In the genomic region with DNA sequence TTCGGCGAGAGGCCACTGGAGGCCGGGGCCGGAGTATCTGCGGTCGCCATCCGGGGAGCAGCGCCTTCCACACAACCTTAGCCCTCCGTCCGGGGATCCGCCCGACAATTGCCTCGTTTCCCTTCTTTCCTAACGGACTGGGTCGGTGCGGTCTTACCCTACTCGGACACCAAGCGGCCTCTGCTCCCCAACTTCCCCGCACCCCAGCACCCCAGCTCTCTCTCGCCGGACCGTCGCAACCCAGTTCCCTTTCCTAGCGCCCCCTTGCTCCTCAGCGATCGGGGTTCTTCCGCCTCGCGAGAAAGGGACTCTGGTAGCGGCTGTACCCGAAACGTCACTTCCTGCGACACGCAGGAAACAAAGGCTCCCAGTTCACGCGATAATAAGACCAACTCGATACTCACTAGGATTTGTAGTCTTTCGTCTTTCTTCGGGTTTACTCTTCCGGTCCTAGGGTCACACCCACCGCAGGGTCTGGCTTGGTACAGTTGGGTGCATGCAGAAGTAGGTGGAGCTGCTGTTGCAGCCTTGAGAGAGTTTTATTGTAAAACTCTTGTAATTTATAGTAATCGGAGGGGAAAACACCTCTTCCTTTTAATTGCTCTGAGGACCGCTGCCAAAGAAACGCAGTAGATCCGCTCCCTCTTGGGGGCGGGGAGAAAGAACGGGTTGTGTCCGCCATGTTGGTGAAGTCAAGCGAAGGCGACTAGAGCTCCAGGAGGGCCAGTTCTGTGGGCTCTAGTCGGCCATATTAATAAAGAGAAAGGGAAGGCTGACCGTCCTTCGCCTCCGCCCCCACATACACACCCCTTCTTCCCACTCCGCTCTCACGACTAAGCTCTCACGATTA, we compare ENCODE assay signal across 8 cellular contexts. TPM values are rescaled to one million over a fixed set of nuclear protein-coding genes. Genes with fewer than 3 reads are reported as not detected.
DNase-seq lines count a peak whose midpoint lies in the region; ATAC-seq and TF ChIP-seq lines count a peak whose summit lies in the region.

Gene THAP2, plus strand, starts transcription at position 741 of the 850 bp plus-strand sequence. CDS start 209 bp downstream, outside the sequence.
Gene ZFC3H1, minus strand, starts transcription at position 288 of the 850 bp plus-strand sequence. Its CDS starts 238 bp downstream, at position 50.

- H3K27ac Mint-ChIP-seq in IgD-negative memory B cell, result peak within 1 kb of the TSS; percentile 91 to 100 (median 93)

- peaks cover 25 to 32% (median 29%) of the 10 kb centered on the region in 3 donors for H3K4me1 Mint-ChIP-seq in IgD-negative memory B cell

- H3K27me3 Mint-ChIP-seq in IgD-negative memory B cell, result no peaks in the 10 kb centered on the region

- no peaks in the 10 kb centered on the region for H3K36me3 Mint-ChIP-seq in IgD-negative memory B cell

- H3K27me3 ChIP-seq in mucosa of rectum (ENCODE audit: control insufficient read depth in 2 of 2, insufficient read depth in 2 of 2, low read length in 2 of 2), result no peaks in the 10 kb centered on the region

- H3K4me3 Mint-ChIP-seq in IgD-negative memory B cell, result peak within 1 kb of the TSS; percentile 96 to 99 (median 98)

- peaks cover 6 to 13% of the 10 kb centered on the region in 2 donors for H3K4me1 ChIP-seq in mucosa of rectum (ENCODE audit: control insufficient read depth in 2 of 2, insufficient read depth in 2 of 2, low read length in 2 of 2)

- peak; percentile 91 for ATAC-seq in GM21529 (IDR thresholded peaks at IDR 0.05; ENCODE audit: unreplicated experiment)

- no peaks in the 10 kb centered on the region for H3K9me3 Mint-ChIP-seq in IgD-negative memory B cell

- H3K27ac ChIP-seq in mucosa of rectum (ENCODE audit: low read depth in 2 of 2, low read length in 2 of 2), result peak within 1 kb of the TSS; percentile 98 to 99

- peak; percentile 97 for TF ChIP-seq POLR2A in erythroblast (IDR thresholded peaks at IDR 0.05; ENCODE audit: low read length)

- no peaks in the 10 kb centered on the region for H3K9me3 ChIP-seq in mucosa of rectum (ENCODE audit: control insufficient read depth in 2 of 2, low read length in 2 of 2)

- H3K9ac ChIP-seq in mucosa of rectum (ENCODE audit: low read depth in 1 of 2, low read length in 2 of 2), result peak within 1 kb of the TSS; percentile 98 to 99

- peak within 1 kb of the TSS; percentile 94 to 99 for H3K4me3 ChIP-seq in mucosa of rectum (ENCODE audit: low read length in 2 of 2)

- peaks cover 9 to 12% of the 10 kb centered on the region in 2 donors for H3K36me3 ChIP-seq in mucosa of rectum (ENCODE audit: control insufficient read depth in 2 of 2, insufficient read depth in 2 of 2, low read length in 2 of 2)

- DNase-seq in DMS153 treated with DMSO at 0.1 percent for 48 hours (lab: John Stamatoyannopoulos, UW; ENCODE audit: unreplicated experiment), result peak; percentile 98
- peak; percentile 98 for DNase-seq in OCI-M1 (lab: John Stamatoyannopoulos, UW)
- DNase-seq in activated T-cell treated with anti-CD3 and anti-CD28 coated beads, Interleukin-2, amount 50 U/mL, for 1 hour, result peak; percentile 85
- DNase-seq in erythroblast (lab: John Stamatoyannopoulos, UW), result peak; percentile 97 to 99
- peak; percentile 88 for DNase-seq in stimulated activated CD8-positive, alpha-beta memory T cell treated with anti-CD3 and anti-CD28 coated beads, Interleukin-4, amount 100 ng/mL, for 48 hours

RNA-seq across cellular contexts. Expression of gene THAP2, which starts in this region (rescaled TPM):
- polyA plus RNA-seq in IgD-negative memory B cell, result 11.1 TPM

RNA-seq across cellular contexts. Expression of gene ZFC3H1, which starts in this region (rescaled TPM):
- 39.3 TPM for polyA plus RNA-seq in IgD-negative memory B cell

Comparison
In these comparisons a context has a peak if more than half of its experiments do, and no peak if none do; other contexts are left out.
1. Peak in every context shown above with its lines: DNase-seq, ATAC-seq, H3K4me3 ChIP-seq and H3K27ac ChIP-seq.